In genomic region chr1:180970333-180971079, GRCh38 we compare ENCODE assay signal across 22 cellular contexts. TPM values are rescaled to one million over a fixed set of nuclear protein-coding genes. Genes with fewer than 3 reads are reported as not detected.
"Had no signal": no experiment of that assay in that cellular context is flagged by ENCODE, and none has a peak within 500 bp of the region (broad histone marks: within the 10 kb centered on the region; RNA-seq: fewer than 3 reads in every experiment).

No MANE protein-coding gene starts in this region.

- ATAC-seq: activated CD4-positive, alpha-beta T cell treated with anti-CD3 and anti-CD28 coated beads for 36 hours; activated CD8-positive, alpha-beta memory T cell treated with anti-CD3 and anti-CD28 coated beads, Interleukin-2, amount 10 ng/mL, durations not matched to agents 7 days and 5 days; stimulated activated naive CD8-positive, alpha-beta T cell treated with anti-CD3 and anti-CD28 coated beads, Interleukin-15, Interleukin-2, amounts not matched to agents 100 U/mL and 50 U/mL, for 24 hours had no signal

- DNase-seq: activated CD4-positive, alpha-beta memory T cell treated with anti-CD3 and anti-CD28 coated beads for 36 hours; activated CD4-positive, alpha-beta T cell treated with anti-CD3 and anti-CD28 coated beads for 36 hours; activated CD8-positive, alpha-beta memory T cell treated with anti-CD3 and anti-CD28 coated beads, Interleukin-2, amount 10 ng/mL, durations not matched to agents 7 days and 5 days; activated gamma-delta T cell; activated naive CD8-positive, alpha-beta T cell treated with anti-CD3 and anti-CD28 coated beads for 36 hours; activated T-cell treated with anti-CD3 and anti-CD28 coated beads, Interleukin-2, amount 50 U/mL, for 24 hours; brain microvascular endothelial cell; effector CD8-positive, alpha-beta T cell; foreskin melanocyte; head of caudate nucleus; mesenchymal stem cell; natural killer cell; nucleus accumbens; posterior cingulate gyrus; stimulated activated CD4-positive, alpha-beta T cell treated with anti-CD3 and anti-CD28 coated beads, Interleukin-4, amount 100 ng/mL, for 4 hours; stimulated activated CD8-positive, alpha-beta memory T cell treated with anti-CD3 and anti-CD28 coated beads, Interleukin-4, amount 100 ng/mL, for 48 hours; stimulated activated naive CD8-positive, alpha-beta T cell treated with anti-CD3 and anti-CD28 coated beads, Interleukin-15, Interleukin-2, amounts not matched to agents 100 U/mL and 50 U/mL, for 24 hours; T-helper 9 cell; trophoblast cell had no signal

- H3K4me3 ChIP-seq: smooth muscle cell, suprapubic skin had no signal

- H3K9me3 Mint-ChIP-seq: activated CD4-positive, alpha-beta memory T cell treated with anti-CD3 and anti-CD28 coated beads for 36 hours; activated naive CD8-positive, alpha-beta T cell treated with anti-CD3 and anti-CD28 coated beads for 36 hours; activated T-cell treated with anti-CD3 and anti-CD28 coated beads, Interleukin-2, amount 50 U/mL, for 24 hours; natural killer cell had no signal

- H3K9me3 ChIP-seq: suprapubic skin had no signal

- H3K27me3 ChIP-seq: brain microvascular endothelial cell, suprapubic skin had no signal

- H3K27ac ChIP-seq: brain microvascular endothelial cell, epithelial cell of prostate, suprapubic skin had no signal

- H3K4me3 Mint-ChIP-seq: activated CD4-positive, alpha-beta memory T cell treated with anti-CD3 and anti-CD28 coated beads for 36 hours; activated CD4-positive, alpha-beta T cell treated with anti-CD3 and anti-CD28 coated beads for 36 hours; activated CD8-positive, alpha-beta memory T cell treated with anti-CD3 and anti-CD28 coated beads, Interleukin-2, amount 10 ng/mL, durations not matched to agents 7 days and 5 days; activated naive CD8-positive, alpha-beta T cell treated with anti-CD3 and anti-CD28 coated beads for 36 hours; activated T-cell treated with anti-CD3 and anti-CD28 coated beads, Interleukin-2, amount 50 U/mL, for 24 hours; natural killer cell had no signal

- H3K27ac Mint-ChIP-seq: activated CD4-positive, alpha-beta memory T cell treated with anti-CD3 and anti-CD28 coated beads for 36 hours; activated CD4-positive, alpha-beta T cell treated with anti-CD3 and anti-CD28 coated beads for 36 hours; activated CD8-positive, alpha-beta memory T cell treated with anti-CD3 and anti-CD28 coated beads, Interleukin-2, amount 10 ng/mL, durations not matched to agents 7 days and 5 days; activated naive CD8-positive, alpha-beta T cell treated with anti-CD3 and anti-CD28 coated beads for 36 hours had no signal

- H3K27me3 Mint-ChIP-seq: activated CD4-positive, alpha-beta memory T cell treated with anti-CD3 and anti-CD28 coated beads for 36 hours; activated CD4-positive, alpha-beta T cell treated with anti-CD3 and anti-CD28 coated beads for 36 hours; activated CD8-positive, alpha-beta memory T cell treated with anti-CD3 and anti-CD28 coated beads, Interleukin-2, amount 10 ng/mL, durations not matched to agents 7 days and 5 days; activated naive CD8-positive, alpha-beta T cell treated with anti-CD3 and anti-CD28 coated beads for 36 hours; activated T-cell treated with anti-CD3 and anti-CD28 coated beads, Interleukin-2, amount 50 U/mL, for 24 hours had no signal

RNA-seq across cellular contexts. Expression of gene KIAA1614, which starts 57.8 kb away (rescaled TPM):
- total RNA-seq: activated CD4-positive, alpha-beta memory T cell treated with anti-CD3 and anti-CD28 coated beads for 36 hours had no signal
